In the genomic region with DNA sequence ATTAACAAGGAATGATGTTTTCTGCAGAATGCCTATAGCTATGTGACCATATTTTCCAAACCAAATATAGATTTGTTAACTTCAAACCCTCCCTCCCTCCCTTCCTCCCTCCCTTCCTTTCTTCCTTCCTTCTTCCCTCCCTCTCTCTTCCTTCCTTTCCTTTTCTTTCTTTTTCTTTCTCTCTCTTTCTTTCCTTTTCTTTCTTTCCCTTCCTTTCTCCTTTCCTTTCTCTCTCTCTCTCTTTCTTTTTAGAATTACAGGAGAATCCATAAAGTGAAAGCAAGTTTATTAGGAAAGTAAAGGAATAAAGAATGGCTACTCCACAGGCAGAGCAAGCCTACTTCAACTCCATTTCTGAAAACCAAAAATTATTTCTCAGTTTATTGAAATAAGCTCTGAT, we compare ENCODE assay signal across 31 cellular contexts.
"Had no signal": no experiment of that assay in that cellular context is flagged by ENCODE, and none has a peak within 500 bp of the region (broad histone marks: within the 10 kb centered on the region; RNA-seq: fewer than 3 reads in every experiment).

No MANE protein-coding gene starts in this region.

- ATAC-seq: activated CD8-positive, alpha-beta T cell treated with anti-CD3 and anti-CD28 coated beads for 36 hours; activated naive CD4-positive, alpha-beta T cell treated with anti-CD3 and anti-CD28 coated beads, Interleukin-2, amount 50 U/mL, for 72 hours; activated T-cell treated with anti-CD3 and anti-CD28 coated beads, Interleukin-2, amount 50 U/mL, for 4 hours; activated T-cell treated with anti-CD3 and anti-CD28 coated beads, Interleukin-2, amount 50 U/mL, for 72 hours; activated T-helper 17 cell treated with anti-CD3 and anti-CD28 coated beads, Interleukin-2, amount 50 U/mL, for 72 hours; body of pancreas had no signal

- H3K4me1 ChIP-seq: body of pancreas, breast epithelium had no signal

- DNase-seq: activated B cell treated with CpG ODN at 0.5 μM for 24 hours; activated CD4-positive, alpha-beta memory T cell treated with anti-CD3 and anti-CD28 coated beads for 36 hours; activated CD4-positive, alpha-beta T cell treated with anti-CD3 and anti-CD28 coated beads for 4 hours; activated CD4-positive, alpha-beta T cell treated with anti-CD3 and anti-CD28 coated beads, Interleukin-2, amount 10 ng/mL, durations not matched to agents 24 days and 14 days; activated CD4-positive, alpha-beta T cell treated with anti-CD3 and anti-CD28 coated beads, Interleukin-2, amount 50 U/mL, for 1 hour; activated CD4-positive, alpha-beta T cell treated with anti-CD3 and anti-CD28 coated beads, Interleukin-2, amount 50 U/mL, for 4 hours; activated CD4-positive, CD25-positive, alpha-beta regulatory T cell treated with anti-CD3 and anti-CD28 coated beads, Interleukin-2, amount 50 U/mL, for 72 hours; activated CD8-positive, alpha-beta memory T cell treated with anti-CD3 and anti-CD28 coated beads, Interleukin-2, amount 50 U/mL, for 4 hours; activated CD8-positive, alpha-beta T cell treated with anti-CD3 and anti-CD28 coated beads for 36 hours; activated effector memory CD4-positive, alpha-beta T cell treated with anti-CD3 and anti-CD28 coated beads, Interleukin-2, amount 50 U/mL, for 16 hours; activated gamma-delta T cell treated with Interleukin-2 at 50 U/mL for 16 hours; activated naive CD4-positive, alpha-beta T cell; activated naive CD4-positive, alpha-beta T cell treated with anti-CD3 and anti-CD28 coated beads for 36 hours; activated naive CD4-positive, alpha-beta T cell treated with anti-CD3 and anti-CD28 coated beads, Interleukin-2, amount 50 U/mL, for 16 hours; activated naive CD8-positive, alpha-beta T cell treated with anti-CD3 and anti-CD28 coated beads for 36 hours; activated T-cell treated with anti-CD3 and anti-CD28 coated beads for 4 hours; activated T-cell treated with anti-CD3 and anti-CD28 coated beads, Interleukin-2, amount 50 U/mL, for 1 hour; activated T-cell treated with anti-CD3 and anti-CD28 coated beads, Interleukin-2, amount 50 U/mL, for 4 hours; activated T-cell treated with anti-CD3 and anti-CD28 coated beads, Interleukin-2, amount 50 U/mL, for 72 hours; adrenal gland; amniotic stem cell; aorta; body of pancreas; brain microvascular endothelial cell; central memory CD4-positive, alpha-beta T cell; T-helper 2 cell; T-helper 9 cell had no signal

- H3K27me3 ChIP-seq: adrenal gland, body of pancreas, brain microvascular endothelial cell, breast epithelium had no signal

- H3K36me3 ChIP-seq: adrenal gland, brain microvascular endothelial cell, breast epithelium had no signal

- H3K4me3 ChIP-seq: adrenal gland, body of pancreas, breast epithelium had no signal

- H3K27ac ChIP-seq: adrenal gland, body of pancreas, brain microvascular endothelial cell, breast epithelium, VCaP had no signal

- H3K9me3 ChIP-seq: adrenal gland, body of pancreas, breast epithelium had no signal
